1 cellular context compared by ENCODE assay signal in genomic region chr18:36034299-36034895, GRCh38.
TF ChIP-seq lines count a peak whose summit lies in the region.

No MANE protein-coding gene starts in this region.

TF ChIP-seq in GM12878, 131 proteins besides CTCF, POLR2A, EP300 and RAD21:
- TF ChIP-seq GABPA (IDR thresholded peaks at IDR 0.05; ENCODE audit: low read depth), result no peak
- TF ChIP-seq FOXM1 (IDR thresholded peaks at IDR 0.05; ENCODE audit: low read depth, low read length), result no peak
- TF ChIP-seq RELB (IDR thresholded peaks at IDR 0.05; ENCODE audit: low read depth), result no peak
- no peak for TF ChIP-seq NR2C1 (IDR thresholded peaks at IDR 0.05)
- no peak for TF ChIP-seq IRF4 (IDR thresholded peaks at IDR 0.05; ENCODE audit: low read depth, low read length)
- no peak for TF ChIP-seq BRCA1 (IDR thresholded peaks at IDR 0.05; ENCODE audit: low read depth, low read length)
